In the genomic region with DNA sequence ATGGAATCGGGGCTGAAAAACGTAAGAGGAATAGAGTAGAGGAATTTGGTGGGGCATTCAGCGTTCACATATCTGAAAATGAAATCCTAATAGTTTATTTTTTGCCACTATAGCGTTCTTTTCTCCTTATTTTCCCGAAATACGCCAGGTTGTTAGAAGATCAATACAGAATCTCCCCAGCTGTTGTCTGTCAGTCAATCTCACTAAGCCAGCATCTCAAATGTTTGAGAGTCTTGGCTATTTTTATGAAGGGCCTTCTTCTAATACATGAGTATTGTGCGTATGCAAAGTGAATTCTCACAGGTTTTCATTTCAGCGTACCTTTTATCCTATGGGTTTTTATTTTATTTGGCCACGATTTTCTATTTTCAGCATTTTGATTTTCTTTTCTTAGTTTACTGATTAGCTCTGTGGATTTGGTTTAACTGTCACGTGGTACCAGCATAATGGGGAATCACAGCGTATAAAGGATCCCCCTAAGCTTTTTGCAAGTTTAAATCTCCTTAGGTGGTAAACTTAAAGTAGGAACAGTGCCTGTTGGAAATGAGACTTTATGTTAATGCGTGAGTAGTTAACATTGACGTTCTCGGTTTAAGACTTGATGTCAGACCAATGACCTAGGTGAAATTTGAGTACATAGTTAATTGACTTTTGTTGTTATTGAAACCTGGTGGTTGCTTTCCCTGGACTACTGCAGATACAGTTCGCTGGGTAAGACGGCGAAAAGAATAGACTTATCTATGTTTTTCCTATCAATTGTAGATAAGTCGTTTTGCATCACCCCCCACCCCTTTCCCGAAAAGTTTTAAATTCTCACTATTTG, we compare ENCODE assay signal across 8 cellular contexts. TPM values are rescaled to one million over a fixed set of nuclear protein-coding genes. Genes with fewer than 3 reads are reported as not detected.
DNase-seq lines count a peak whose midpoint lies in the region; ATAC-seq lines count a peak whose summit lies in the region.

No MANE protein-coding gene starts in this region.

- peak overlapping the region; percentile 100 for H3K27ac ChIP-seq in subcutaneous abdominal adipose tissue (ENCODE audit: low read depth, low read length)

- H3K4me3 Mint-ChIP-seq in activated T-cell treated with anti-CD3 and anti-CD28 coated beads, Interleukin-2, amount 50 U/mL, for 4 hours, result peak overlapping the region; percentile 99
- peak overlapping the region; percentile 99 for H3K4me3 Mint-ChIP-seq in activated T-helper 2 cell treated with anti-CD3 and anti-CD28 coated beads, Interferon-gamma antibody, Interleukin-2, Interleukin-4, amounts not matched to agents 10 μg/mL and 5 μg/mL and 100 μg/mL, durations not matched to agents 14 hours and 24 hours and 36 hours (ENCODE audit: low read depth)

- H3K4me3 ChIP-seq in subcutaneous abdominal adipose tissue (ENCODE audit: low read depth in 1 of 5, low read length in 5 of 5), result peak overlapping the region; percentile 95 to 99 (median 98)

- no peak for ATAC-seq in activated T-cell treated with anti-CD3 and anti-CD28 coated beads, Interleukin-2, amount 50 U/mL, for 4 hours
- ATAC-seq in HG02763 (IDR thresholded peaks at IDR 0.05; ENCODE audit: unreplicated experiment) (no peak), GM21528 (IDR thresholded peaks at IDR 0.05; ENCODE audit: low FRiP score, unreplicated experiment) (no peak)

- H3K9me3 Mint-ChIP-seq in activated T-cell treated with anti-CD3 and anti-CD28 coated beads, Interleukin-2, amount 50 U/mL, for 4 hours, result no peaks in the 10 kb centered on the region
- no peaks in the 10 kb centered on the region for H3K9me3 Mint-ChIP-seq in activated T-helper 2 cell treated with anti-CD3 and anti-CD28 coated beads, Interferon-gamma antibody, Interleukin-2, Interleukin-4, amounts not matched to agents 10 μg/mL and 5 μg/mL and 100 μg/mL, durations not matched to agents 14 hours and 24 hours and 36 hours

- no peak for DNase-seq in activated T-cell treated with anti-CD3 and anti-CD28 coated beads, Interleukin-2, amount 50 U/mL, for 4 hours
- no peak for DNase-seq in activated T-cell treated with anti-CD3 and anti-CD28 coated beads, Interleukin-2, amount 50 U/mL, for 48 hours
- DNase-seq in activated T-helper 2 cell treated with anti-CD3 and anti-CD28 coated beads, Interferon-gamma antibody, Interleukin-2, Interleukin-4, amounts not matched to agents 10 μg/mL and 5 μg/mL and 100 μg/mL, durations not matched to agents 14 hours and 24 hours and 36 hours (ENCODE audit: low spot score), result no peak
- DNase-seq in inferior parietal cortex (ENCODE audit: extremely low spot score), result peak; percentile 8
- no peak for DNase-seq in stimulated activated CD4-positive, alpha-beta T cell treated with anti-CD3 and anti-CD28 coated beads, Interleukin-12 subunit alpha, Interleukin-12 subunit beta, amount 100 ng/mL, for 4 hours

- no peaks in the 10 kb centered on the region for H3K27me3 ChIP-seq in subcutaneous abdominal adipose tissue (ENCODE audit: control insufficient read depth in 5 of 5, insufficient read depth in 4 of 5, low read length in 5 of 5)

- no peaks in the 10 kb centered on the region for H3K9me3 ChIP-seq in subcutaneous abdominal adipose tissue (ENCODE audit: control insufficient read depth in 5 of 5, low read length in 5 of 5)

- H3K9ac ChIP-seq in subcutaneous abdominal adipose tissue (ENCODE audit: low read length in 5 of 5), result peak overlapping the region; percentile 99 to 100 (median 100)

- peaks cover 0 to 5% (median 0%) of the 10 kb centered on the region in 5 donors for H3K36me3 ChIP-seq in subcutaneous abdominal adipose tissue (ENCODE audit: control insufficient read depth in 5 of 5, insufficient read depth in 5 of 5, low read length in 5 of 5)

- H3K4me1 Mint-ChIP-seq in activated T-cell treated with anti-CD3 and anti-CD28 coated beads, Interleukin-2, amount 50 U/mL, for 4 hours (ENCODE audit: low read depth), result peaks cover 69% of the 10 kb centered on the region
- peaks cover 37% of the 10 kb centered on the region for H3K4me1 Mint-ChIP-seq in activated T-helper 2 cell treated with anti-CD3 and anti-CD28 coated beads, Interferon-gamma antibody, Interleukin-2, Interleukin-4, amounts not matched to agents 10 μg/mL and 5 μg/mL and 100 μg/mL, durations not matched to agents 14 hours and 24 hours and 36 hours (ENCODE audit: low read depth)

- peaks cover 11% of the 10 kb centered on the region for H3K36me3 Mint-ChIP-seq in activated T-cell treated with anti-CD3 and anti-CD28 coated beads, Interleukin-2, amount 50 U/mL, for 4 hours (ENCODE audit: insufficient read depth)
- peaks cover 47% of the 10 kb centered on the region for H3K36me3 Mint-ChIP-seq in activated T-helper 2 cell treated with anti-CD3 and anti-CD28 coated beads, Interferon-gamma antibody, Interleukin-2, Interleukin-4, amounts not matched to agents 10 μg/mL and 5 μg/mL and 100 μg/mL, durations not matched to agents 14 hours and 24 hours and 36 hours (ENCODE audit: low read depth)

- H3K27ac Mint-ChIP-seq in activated T-helper 2 cell treated with anti-CD3 and anti-CD28 coated beads, Interferon-gamma antibody, Interleukin-2, Interleukin-4, amounts not matched to agents 10 μg/mL and 5 μg/mL and 100 μg/mL, durations not matched to agents 14 hours and 24 hours and 36 hours, result peak overlapping the region; percentile 95

- peaks cover 3 to 35% (median 29%) of the 10 kb centered on the region in 5 donors for H3K4me1 ChIP-seq in subcutaneous abdominal adipose tissue (ENCODE audit: control insufficient read depth in 5 of 5, insufficient read depth in 5 of 5, low read length in 5 of 5)

- H3K27me3 Mint-ChIP-seq in activated T-cell treated with anti-CD3 and anti-CD28 coated beads, Interleukin-2, amount 50 U/mL, for 4 hours (ENCODE audit: low read depth), result no peaks in the 10 kb centered on the region
- H3K27me3 Mint-ChIP-seq in activated T-helper 2 cell treated with anti-CD3 and anti-CD28 coated beads, Interferon-gamma antibody, Interleukin-2, Interleukin-4, amounts not matched to agents 10 μg/mL and 5 μg/mL and 100 μg/mL, durations not matched to agents 14 hours and 24 hours and 36 hours (ENCODE audit: low read depth), result no peaks in the 10 kb centered on the region

- intact Hi-C loops in activated T-helper 2 cell treated with anti-CD3 and anti-CD28 coated beads, Interferon-gamma antibody, Interleukin-2, Interleukin-4, amounts not matched to agents 10 μg/mL and 5 μg/mL and 100 μg/mL, durations not matched to agents 14 hours and 24 hours and 36 hours (cut with micrococcal nuclease), result loop anchor here (2.0 to 5.0 kb wide), 3 partner anchors 44 to 1261 kb away; partner anchors contain the start of genes TTC14 and USP13

RNA-seq across cellular contexts. Expression of gene FXR1, which starts 1.3 kb away (rescaled TPM):
- 100 to 1,000 TPM; 105 to 107 (median 106) TPM for total RNA-seq in activated T-cell treated with anti-CD3 and anti-CD28 coated beads, Interleukin-2, amount 50 U/mL, for 4 hours
- 163 and 170 TPM in 2 replicates for total RNA-seq in activated T-helper 2 cell treated with anti-CD3 and anti-CD28 coated beads, Interferon-gamma antibody, Interleukin-2, Interleukin-4, amounts not matched to agents 10 μg/mL and 5 μg/mL and 100 μg/mL, durations not matched to agents 14 hours and 24 hours and 36 hours
